Comparison of ENCODE assay signal across 8 cellular contexts in genomic region chr2:96638144-96639121, GRCh38. TPM values are rescaled to one million over a fixed set of nuclear protein-coding genes. Genes with fewer than 3 reads are reported as not detected.
DNase-seq lines count a peak whose midpoint lies in the region; ATAC-seq and TF ChIP-seq lines count a peak whose summit lies in the region.

TSS of gene KANSL3 (minus strand) at chr2:96638312. CDS start at chr2:96637135, 1,177 bp downstream.

- peak within 1 kb of the TSS; percentile 93 for H3K4me2 ChIP-seq in PC-9

- peak; percentile 73 for ATAC-seq in GM21529 (IDR thresholded peaks at IDR 0.05; ENCODE audit: unreplicated experiment)

- H3K4me3 Mint-ChIP-seq in IgD-negative memory B cell = peak within 1 kb of the TSS; percentile 93 to 99 (median 96)

- TSS peak; percentile 76 for BruUV-seq in PC-9 (replicated peaks; lab: Mats Ljungman, UMichigan)

- H3K36me3 Mint-ChIP-seq in IgD-negative memory B cell = no peaks in the 10 kb centered on the region

- H3K4me1 ChIP-seq in PC-9 (replicated peaks; ENCODE audit: insufficient read depth) (peaks cover 38% of the 10 kb centered on the region), mucosa of rectum (ENCODE audit: control insufficient read depth in 2 of 2, insufficient read depth in 2 of 2, low read length in 2 of 2) (peaks cover 11 to 16% of the 10 kb centered on the region in 2 donors)

- H2AFZ ChIP-seq in PC-9 = peak within 1 kb of the TSS; percentile 88

- DNase-seq in DMS 273 (lab: John Stamatoyannopoulos, UW; ENCODE audit: unreplicated experiment) (peak; percentile 98), PC-9 (peak; percentile 81 to 94), epithelial cell of proximal tubule (ENCODE audit: low read depth) (peak; percentile 63)
- DNase-seq in activated T-cell treated with anti-CD3 and anti-CD28 coated beads, Interleukin-2, amount 50 U/mL, for 1 hour = peak; percentile 93
- DNase-seq in stimulated activated CD8-positive, alpha-beta memory T cell treated with anti-CD3 and anti-CD28 coated beads, Interleukin-4, amount 100 ng/mL, for 48 hours = peak; percentile 94

- no peaks in the 10 kb centered on the region for H3K9me3 Mint-ChIP-seq in IgD-negative memory B cell

- peaks cover 20% of the 10 kb centered on the region; the same call in 1 of the 2 replicates for H3F3A ChIP-seq in PC-9 (ENCODE audit: insufficient read depth, low read depth)

- intact Hi-C loops in PC-9 (cut with micrococcal nuclease; ENCODE audit: unreplicated experiment) = loop anchor here (1.0 to 10.0 kb wide), 3 partner anchors 27 to 124 kb away; partner anchors contain the start of gene CNNM4

- peak within 1 kb of the TSS; percentile 87 to 90 for H3K9ac ChIP-seq in mucosa of rectum (ENCODE audit: low read depth in 1 of 2, low read length in 2 of 2)

- H4K20me1 ChIP-seq in PC-9 (ENCODE audit: insufficient read depth) = no peaks in the 10 kb centered on the region; the same call in 1 of the 2 replicates

- peaks cover 43% of the 10 kb centered on the region for H3K79me2 ChIP-seq in PC-9 (ENCODE audit: low read depth)

- TF ChIP-seq CTCF in PC-9 (conservative IDR thresholded peaks at IDR 0.05) (no peak), epithelial cell of proximal tubule (conservative IDR thresholded peaks at IDR 0.05; ENCODE audit: low read depth, low read length) (no peak)

- CTCF ChIA-PET in PC-9 (lab: Charles Lee) = interaction anchor here (0.6 to 0.8 kb wide), 4 partner anchors 9 to 92 kb away, joined by 3 to 5 read pairs (median 3); no protein-coding TSS in a partner anchor

- POLR2A ChIA-PET in PC-9 (lab: Charles Lee; ENCODE audit: unreplicated experiment) = interaction anchor here (0.6 to 1.2 kb wide), 4 partner anchors 27 to 309 kb away, joined by 5 to 11 read pairs (median 8); partner anchors contain the start of gene CNNM4

- H3K36me3 ChIP-seq in PC-9 (ENCODE audit: low read depth) = peaks cover 31% of the 10 kb centered on the region
- H3K36me3 ChIP-seq in mucosa of rectum (ENCODE audit: control insufficient read depth in 2 of 2, insufficient read depth in 2 of 2, low read length in 2 of 2) = peaks cover 3 to 15% of the 10 kb centered on the region in 2 donors

- H3K4me3 ChIP-seq in PC-9 = peak within 1 kb of the TSS; percentile 96
- peak within 1 kb of the TSS; percentile 84 for H3K4me3 ChIP-seq in epithelial cell of proximal tubule (ENCODE audit: low read depth, low read length)
- peak within 1 kb of the TSS; percentile 79 to 95 for H3K4me3 ChIP-seq in mucosa of rectum (ENCODE audit: low read length in 2 of 2)

- H3K27ac ChIP-seq in PC-9 = peak within 1 kb of the TSS; percentile 76
- H3K27ac ChIP-seq in mucosa of rectum (ENCODE audit: low read depth in 2 of 2, low read length in 2 of 2) = peak within 1 kb of the TSS; percentile 91 to 92

- H3K9me2 ChIP-seq in PC-9 (ENCODE audit: insufficient read depth) = no peaks in the 10 kb centered on the region

- no peaks in the 10 kb centered on the region for H3K27me3 Mint-ChIP-seq in IgD-negative memory B cell

- peak within 1 kb of the TSS; percentile 91 to 94 (median 93) for H3K27ac Mint-ChIP-seq in IgD-negative memory B cell

- H3K9me3 ChIP-seq in PC-9 (ENCODE audit: insufficient read depth, low read depth) = no peaks in the 10 kb centered on the region
- no peaks in the 10 kb centered on the region for H3K9me3 ChIP-seq in mucosa of rectum (ENCODE audit: control insufficient read depth in 2 of 2, low read length in 2 of 2)

- no peaks in the 10 kb centered on the region for H3K27me3 ChIP-seq in PC-9 (ENCODE audit: insufficient read depth, low read depth)
- H3K27me3 ChIP-seq in mucosa of rectum (ENCODE audit: control insufficient read depth in 2 of 2, insufficient read depth in 2 of 2, low read length in 2 of 2) = no peaks in the 10 kb centered on the region

- H3K4me1 Mint-ChIP-seq in IgD-negative memory B cell = peaks cover 24 to 29% (median 26%) of the 10 kb centered on the region in 3 donors

RNA-seq across cellular contexts. Expression of gene KANSL3, which starts in this region (rescaled TPM):
- polyA plus RNA-seq in IgD-negative memory B cell = 17.3 TPM
- total RNA-seq in PC-9 (2021) (52.0 and 53.8 TPM in 2 replicates), epithelial cell of proximal tubule (24.0 and 30.8 TPM in 2 replicates)

Comparison
In these comparisons a context has a peak if more than half of its experiments do, and no peak if none do; other contexts are left out.
1. Peak in every context shown above with its lines: DNase-seq, ATAC-seq, H3K4me3 ChIP-seq and H3K27ac ChIP-seq.